1 cellular context compared by ENCODE assay signal in genomic region chr1:26019641-26020315, GRCh38.
TF ChIP-seq lines count a peak whose summit lies in the region.

No MANE protein-coding gene starts in this region.

TF ChIP-seq in IMR-90, 13 proteins besides CTCF, POLR2A, EP300 and RAD21:
- TF ChIP-seq CHD1 (IDR thresholded peaks at IDR 0.05; ENCODE audit: low read depth, low read length) (no peak), FOS (IDR thresholded peaks at IDR 0.05; ENCODE audit: low read depth, low read length) (no peak), MAZ (IDR thresholded peaks at IDR 0.05; ENCODE audit: borderline replicate concordance, low read depth, low read length) (no peak), SMC3 (IDR thresholded peaks at IDR 0.05; ENCODE audit: low read depth, low read length) (no peak), RFX5 (IDR thresholded peaks at IDR 0.05; ENCODE audit: low read depth, low read length) (no peak), CEBPB (IDR thresholded peaks at IDR 0.05; ENCODE audit: low read depth, low read length) (no peak), BHLHE40 (IDR thresholded peaks at IDR 0.05; ENCODE audit: low read depth, low read length) (no peak), ELK1 (IDR thresholded peaks at IDR 0.05; ENCODE audit: borderline replicate concordance, low read depth, low read length) (no peak), RCOR1 (IDR thresholded peaks at IDR 0.05; ENCODE audit: insufficient replicate concordance, low read length) (no peak), MAFK (IDR thresholded peaks at IDR 0.05; ENCODE audit: low read depth, low read length) (no peak), NFE2L2 (IDR thresholded peaks at IDR 0.05; ENCODE audit: low read depth, low read length) (no peak), USF2 (IDR thresholded peaks at IDR 0.05; ENCODE audit: low read depth, low read length) (no peak), MXI1 (IDR thresholded peaks at IDR 0.05; ENCODE audit: borderline replicate concordance, low read depth, low read length) (no peak)
